ENCODE assay signal across 14 cellular contexts in the genomic region with DNA sequence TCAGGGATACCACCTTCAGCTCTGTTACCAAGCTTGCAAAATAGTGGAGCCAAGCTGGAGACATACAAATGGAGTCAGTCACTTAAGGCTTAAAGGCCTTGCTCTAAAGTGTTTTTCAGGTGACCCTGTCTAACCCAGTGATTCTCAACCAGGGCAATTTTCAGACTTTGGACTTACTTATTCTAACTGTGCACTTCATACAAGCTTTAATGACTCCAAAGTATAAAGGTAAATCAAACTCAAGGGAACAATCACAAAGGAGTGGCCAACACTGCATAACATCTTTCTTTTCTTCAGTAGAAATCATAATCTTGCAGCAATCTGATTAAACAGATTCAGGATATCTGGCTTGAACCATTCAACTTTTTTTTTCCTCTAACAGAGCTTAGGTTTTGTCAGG. TPM values are rescaled to one million over a fixed set of nuclear protein-coding genes. Genes with fewer than 3 reads are reported as not detected.
DNase-seq lines count a peak whose midpoint lies in the region; ATAC-seq and TF ChIP-seq lines count a peak whose summit lies in the region.
"Had no signal": no experiment of that assay in that cellular context is flagged by ENCODE, and none has a peak within 500 bp of the region (broad histone marks: within the 10 kb centered on the region; RNA-seq: fewer than 3 reads in every experiment).

No MANE protein-coding gene starts in this region.

- H4K5ac ChIP-seq in IMR-90 (ENCODE audit: low read depth, low read length), result no peak overlapping the region

- no peak overlapping the region for H2AFZ ChIP-seq in IMR-90 (replicated peaks; ENCODE audit: low read length, poor library complexity)

- intact Hi-C loops in IMR-90 (cut with micrococcal nuclease), result no loop called here
- intact Hi-C loops in colonic mucosa (cut with DNase I), result no loop called here

- H3K4me3 ChIP-seq in IMR-90 (ENCODE audit: insufficient read depth, low read depth, low read length), result no peak overlapping the region
- H3K4me3 ChIP-seq in colonic mucosa, result no peak overlapping the region
- H3K4me3 ChIP-seq in muscle layer of duodenum (ENCODE audit: low read depth in 1 of 2, low read length in 2 of 2), result no peak overlapping the region
- H3K4me3 ChIP-seq: BLaER1 treated with 17β-estradiol and CSF1 and Interleukin-3, amounts not matched to agents 10 nM and 100 nM; GM12878 had no signal

- H3K4ac ChIP-seq in IMR-90 (ENCODE audit: low read depth, low read length), result no peak overlapping the region

- no peak for TF ChIP-seq RAD21 in IMR-90 (IDR thresholded peaks at IDR 0.05; ENCODE audit: low read length)

- no peaks in the 10 kb centered on the region for H3K9me3 Mint-ChIP-seq in type B pancreatic cell
- H3K9me3 Mint-ChIP-seq: CD4-positive, CD25-positive, alpha-beta regulatory T cell had no signal

- in situ Hi-C loops in IMR-90 (cut with MboI; ENCODE audit: low sequenced_read_pairs), result no loop called here

- H3K4me1 Mint-ChIP-seq in type B pancreatic cell (ENCODE audit: unreplicated experiment), result peaks cover 5% of the 10 kb centered on the region

- ATAC-seq in IMR-90 (ENCODE audit: low read depth) (no peak), GM19035 (IDR thresholded peaks at IDR 0.05; ENCODE audit: unreplicated experiment) (no peak)
- ATAC-seq: GM12878 had no signal

- H3K27me3 ChIP-seq in IMR-90 (ENCODE audit: control insufficient read depth, insufficient read depth, low read length), result no peaks in the 10 kb centered on the region
- H3K27me3 ChIP-seq in colonic mucosa, result no peaks in the 10 kb centered on the region
- H3K27me3 ChIP-seq in muscle layer of duodenum (ENCODE audit: low read depth, low read length), result no peaks in the 10 kb centered on the region
- H3K27me3 ChIP-seq: BLaER1 treated with 17β-estradiol and CSF1 and Interleukin-3, amounts not matched to agents 10 nM and 100 nM had no signal

- no peak overlapping the region for H3K18ac ChIP-seq in IMR-90 (ENCODE audit: low read depth, low read length)

- H3K36me3 Mint-ChIP-seq in type B pancreatic cell, result no peaks in the 10 kb centered on the region
- H3K36me3 Mint-ChIP-seq: CD4-positive, CD25-positive, alpha-beta regulatory T cell had no signal

- no peak overlapping the region for H3K14ac ChIP-seq in IMR-90 (replicated peaks; ENCODE audit: low read depth, low read length)

- no peak overlapping the region for H2BK120ac ChIP-seq in IMR-90 (ENCODE audit: low read depth, low read length)

- 0 out of 2 replicates have a peak overlapping the region, but pooled peaks have one; percentile 13 for H3K23ac ChIP-seq in IMR-90 (ENCODE audit: low read depth, low read length)

- CTCF ChIA-PET in IMR-90 (lab: Yijun Ruan, JAX), result no interaction called here

- no peak overlapping the region for H2AK5ac ChIP-seq in IMR-90 (ENCODE audit: low read depth, low read length)

- H2BK5ac ChIP-seq in IMR-90 (ENCODE audit: low read depth, low read length, poor library complexity, severe bottlenecking), result no peak overlapping the region

- no peak overlapping the region for H3K4me3 Mint-ChIP-seq in type B pancreatic cell
- H3K4me3 Mint-ChIP-seq: CD4-positive, CD25-positive, alpha-beta regulatory T cell had no signal

- TF ChIP-seq CTCF in IMR-90 (conservative IDR thresholded peaks at IDR 0.05; ENCODE audit: low read depth, low read length) (no peak), colonic mucosa (IDR thresholded peaks at IDR 0.05) (no peak), type B pancreatic cell (conservative IDR thresholded peaks at IDR 0.05) (no peak)

- H3K27ac ChIP-seq in IMR-90 (ENCODE audit: insufficient read depth, low read length) (no peak overlapping the region), colonic mucosa (peak overlapping the region; percentile 73), muscle layer of duodenum (ENCODE audit: low read length) (peak overlapping the region; percentile 22)
- H3K27ac ChIP-seq: BLaER1 treated with 17β-estradiol and CSF1 and Interleukin-3, amounts not matched to agents 10 nM and 100 nM had no signal

- no peak for TF ChIP-seq POLR2A in IMR-90 (IDR thresholded peaks at IDR 0.05; ENCODE audit: low read depth, low read length)

- H3K9me1 ChIP-seq in IMR-90 (ENCODE audit: insufficient read depth, low read length), result no peaks in the 10 kb centered on the region

- H3K79me1 ChIP-seq in IMR-90 (ENCODE audit: low read depth in 1 of 2, low read length in 2 of 2), result peaks cover 19 to 43% of the 10 kb centered on the region in 2 experiments

- no peak overlapping the region for H2AK9ac ChIP-seq in IMR-90 (replicated peaks; ENCODE audit: low read depth, low read length, poor library complexity)

- H4K20me1 ChIP-seq in IMR-90 (ENCODE audit: insufficient read depth, low read length), result peaks cover 9% of the 10 kb centered on the region; the same call in 1 of the 2 replicates
- H4K20me1 ChIP-seq: BLaER1 treated with 17β-estradiol and CSF1 and Interleukin-3, amounts not matched to agents 10 nM and 100 nM had no signal

- peak overlapping the region; percentile 74 for H3K27ac Mint-ChIP-seq in type B pancreatic cell
- H3K27ac Mint-ChIP-seq: CD4-positive, CD25-positive, alpha-beta regulatory T cell had no signal

- dilution Hi-C loops in IMR-90 (cut with HindIII; ENCODE audit: low sequenced_read_pairs, unreplicated experiment), result no loop called here

- H3K4me1 ChIP-seq in IMR-90 (ENCODE audit: control insufficient read depth, insufficient read depth, low read length) (no peaks in the 10 kb centered on the region), colonic mucosa (no peaks in the 10 kb centered on the region), muscle layer of duodenum (ENCODE audit: control insufficient read depth in 1 of 2, insufficient read depth in 2 of 2, low read length in 2 of 2) (no peaks in the 10 kb centered on the region)

- H3K9ac ChIP-seq in IMR-90 (ENCODE audit: low read depth, low read length) (no peak overlapping the region), colonic mucosa (ENCODE audit: low read depth in 2 of 2, low read length in 2 of 2) (peak overlapping the region in 1 of 2 donors; percentile 12)
- H3K9ac ChIP-seq: BLaER1 treated with 17β-estradiol and CSF1 and Interleukin-3, amounts not matched to agents 10 nM and 100 nM had no signal

- no peak overlapping the region for H2BK20ac ChIP-seq in IMR-90 (ENCODE audit: low read depth, low read length)

- POLR2A ChIA-PET in IMR-90 (lab: Charles Lee; ENCODE audit: unreplicated experiment), result no interaction called here

- H3K27me3 Mint-ChIP-seq in type B pancreatic cell, result no peaks in the 10 kb centered on the region
- H3K27me3 Mint-ChIP-seq: CD4-positive, CD25-positive, alpha-beta regulatory T cell had no signal

- BruUV-seq in IMR-90 (replicated peaks; lab: Mats Ljungman, UMichigan), result no TSS peak

- no peak overlapping the region for H3K56ac ChIP-seq in IMR-90 (ENCODE audit: extremely low read depth, insufficient read depth, low read length)

- H3K36me3 ChIP-seq in IMR-90 (ENCODE audit: control insufficient read depth, insufficient read depth, low read length) (peaks cover 3% of the 10 kb centered on the region; the same call in 1 of the 2 replicates), colonic mucosa (no peaks in the 10 kb centered on the region), muscle layer of duodenum (ENCODE audit: control insufficient read depth in 1 of 2, insufficient read depth in 2 of 2, low read length in 2 of 2) (no peaks in the 10 kb centered on the region)
- H3K36me3 ChIP-seq: BLaER1 treated with 17β-estradiol and CSF1 and Interleukin-3, amounts not matched to agents 10 nM and 100 nM had no signal

- no peaks in the 10 kb centered on the region for H3K9me3 ChIP-seq in IMR-90 (ENCODE audit: control insufficient read depth, insufficient read depth, low read length)
- H3K9me3 ChIP-seq in colonic mucosa, result no peaks in the 10 kb centered on the region
- H3K9me3 ChIP-seq in muscle layer of duodenum (ENCODE audit: control insufficient read depth in 1 of 2, low read length in 2 of 2), result no peaks in the 10 kb centered on the region
- H3K9me3 ChIP-seq: BLaER1 treated with 17β-estradiol and CSF1 and Interleukin-3, amounts not matched to agents 10 nM and 100 nM had no signal

- no peak overlapping the region for H4K91ac ChIP-seq in IMR-90 (ENCODE audit: insufficient read depth, low read depth, low read length)

- DNase-seq in IMR-90 (no peak), colonic mucosa (no peak), type B pancreatic cell (ENCODE audit: extremely low spot score, unreplicated experiment) (no peak), NCI-H1694 (lab: John Stamatoyannopoulos, UW) (no peak)
- DNase-seq in stimulated activated CD4-positive, alpha-beta T cell treated with anti-CD3 and anti-CD28 coated beads, Interleukin-4, amount 100 ng/mL, for 1 hour, result no peak
- DNase-seq: ACHN; Calu3; CD4-positive, CD25-positive, alpha-beta regulatory T cell; DMS 273 treated with DMSO at 0.1 percent for 48 hours; KG1 had no signal

- no peak overlapping the region for H4K8ac ChIP-seq in IMR-90 (ENCODE audit: low read depth in 2 of 2, low read length in 2 of 2)

- no peak overlapping the region for H2BK15ac ChIP-seq in IMR-90 (ENCODE audit: low read depth, low read length)

- H3K4me2 ChIP-seq in IMR-90 (ENCODE audit: low read depth, low read length), result no peak overlapping the region
- H3K4me2 ChIP-seq: BLaER1 treated with 17β-estradiol and CSF1 and Interleukin-3, amounts not matched to agents 10 nM and 100 nM had no signal

TF ChIP-seq in IMR-90, 13 proteins besides CTCF, POLR2A, EP300 and RAD21:
- TF ChIP-seq NFE2L2 (IDR thresholded peaks at IDR 0.05; ENCODE audit: low read depth, low read length) (no peak), RCOR1 (IDR thresholded peaks at IDR 0.05; ENCODE audit: insufficient replicate concordance, low read length) (no peak), MXI1 (IDR thresholded peaks at IDR 0.05; ENCODE audit: borderline replicate concordance, low read depth, low read length) (no peak)

RNA-seq across cellular contexts. Expression of a gene that starts 9.4 kb away (rescaled TPM):
- total RNA-seq in IMR-90 (2012; rRNA removed) (41.6 and 42.5 TPM in 2 replicates), colonic mucosa (10 to 100 TPM; 53.9 to 69.0 TPM), type B pancreatic cell (ENCODE audit: low replicate concordance) (32.5 and 40.3 TPM in 2 replicates)
- polyA plus RNA-seq in IMR-90 (2012; rRNA removed), result 26.0 and 28.5 TPM in 2 replicates
- 18.0 and 20.1 TPM in 2 replicates for polyA plus RNA-seq in IMR-90 (2012; cell fraction: cytosol; rRNA removed)
- 13.2 and 17.8 TPM in 2 replicates for polyA plus RNA-seq in IMR-90 (2012; cell fraction: nucleus; rRNA removed; ENCODE audit: low replicate concordance)
